In the genomic region with DNA sequence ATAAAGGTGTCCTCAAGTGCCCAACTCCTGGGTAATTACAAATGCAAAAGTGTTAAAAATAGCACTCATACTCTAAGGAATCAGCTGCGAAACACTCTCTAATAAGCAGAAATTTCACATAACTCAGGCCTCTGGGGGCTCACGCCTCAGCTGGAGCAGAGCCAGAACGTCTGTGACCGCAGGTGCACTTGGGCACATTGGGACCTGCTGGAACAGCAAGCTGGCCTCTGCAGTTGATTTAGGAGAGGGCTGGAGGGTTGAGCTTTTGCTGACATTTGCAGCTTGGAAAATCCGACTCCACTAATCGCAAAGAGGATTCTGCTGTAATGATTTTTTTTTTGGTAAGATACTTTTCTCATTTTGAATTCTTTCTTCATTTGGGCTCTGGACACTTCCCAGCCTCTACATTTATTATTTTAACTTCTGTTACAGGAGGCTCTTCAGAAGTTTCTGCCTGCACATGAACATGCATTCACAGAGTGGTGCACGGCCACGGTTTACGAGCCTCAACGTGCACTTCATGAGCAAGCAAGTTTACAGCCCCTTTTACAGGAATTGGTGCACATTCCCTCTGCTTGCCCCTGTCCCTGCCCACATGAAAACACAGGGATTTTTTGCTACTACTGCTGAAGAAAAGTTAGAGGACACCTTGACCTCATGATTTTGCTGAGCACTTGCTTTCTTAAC, we compare ENCODE assay signal across 11 cellular contexts. TPM values are rescaled to one million over a fixed set of nuclear protein-coding genes. Genes with fewer than 3 reads are reported as not detected.
DNase-seq lines count a peak whose midpoint lies in the region; ATAC-seq and TF ChIP-seq lines count a peak whose summit lies in the region.
"Had no signal": no experiment of that assay in that cellular context is flagged by ENCODE, and none has a peak within 500 bp of the region (broad histone marks: within the 10 kb centered on the region; RNA-seq: fewer than 3 reads in every experiment).

No MANE protein-coding gene starts in this region.

- H3K36me3 ChIP-seq in subcutaneous abdominal adipose tissue (ENCODE audit: control insufficient read depth in 5 of 5, insufficient read depth in 5 of 5, low read length in 5 of 5) (no peaks in the 10 kb centered on the region), aorta (ENCODE audit: control insufficient read depth in 1 of 2, insufficient read depth in 2 of 2, low read length in 1 of 2) (no peaks in the 10 kb centered on the region)

- no peak for ATAC-seq in aorta (ENCODE audit: low FRiP score)
- ATAC-seq: A549 had no signal

- intact Hi-C loops in aorta (cut with DNase I) = loop anchor here in 1 of 2 donors (10.0 kb wide), 1 partner anchor 48 kb away; a partner anchor contains a TSS

- H3K27ac ChIP-seq in subcutaneous abdominal adipose tissue (ENCODE audit: low read depth, low read length) (peak overlapping the region; percentile 77), aorta (ENCODE audit: low read depth in 1 of 2, low read length in 2 of 2) (peak overlapping the region in 1 of 2 donors; percentile 79), coronary artery (no peak overlapping the region)
- H3K27ac ChIP-seq: A549 had no signal

- H3K4me3 ChIP-seq in epithelial cell of esophagus (ENCODE audit: low read length) = no peak overlapping the region
- peak overlapping the region in 2 of 5 donors; percentile 17 to 44 for H3K4me3 ChIP-seq in subcutaneous abdominal adipose tissue (ENCODE audit: low read depth in 1 of 5, low read length in 5 of 5)
- no peak overlapping the region for H3K4me3 ChIP-seq in aorta (ENCODE audit: low read length in 2 of 2)
- no peak overlapping the region for H3K4me3 ChIP-seq in coronary artery
- H3K4me3 ChIP-seq: A549 had no signal

- H3K9ac ChIP-seq in subcutaneous abdominal adipose tissue (ENCODE audit: low read length in 5 of 5) = peak overlapping the region in 1 of 5 donors; percentile 70

- no peak for TF ChIP-seq CTCF in epithelial cell of esophagus (IDR thresholded peaks at IDR 0.05; ENCODE audit: insufficient read depth, low read depth, low read length, missing control alignments)
- TF ChIP-seq CTCF in coronary artery (IDR thresholded peaks at IDR 0.05) = no peak

- H3K9me3 ChIP-seq in subcutaneous abdominal adipose tissue (ENCODE audit: control insufficient read depth in 5 of 5, low read length in 5 of 5) = no peaks in the 10 kb centered on the region
- H3K9me3 ChIP-seq in aorta (ENCODE audit: control insufficient read depth, low read length) = no peaks in the 10 kb centered on the region
- H3K9me3 ChIP-seq: A549 had no signal

- H3K4me1 ChIP-seq in subcutaneous abdominal adipose tissue (ENCODE audit: control insufficient read depth in 5 of 5, insufficient read depth in 5 of 5, low read length in 5 of 5) (peaks cover 12 to 49% (median 39%) of the 10 kb centered on the region in 5 donors), aorta (ENCODE audit: control insufficient read depth in 1 of 2, insufficient read depth in 2 of 2, low read length in 2 of 2) (peaks cover 0 to 2% of the 10 kb centered on the region in 2 donors)

- 4 to 11% methylated on average over 10 of the region's 10 CpGs for WGBS in aorta, 2 donors

- DNase-seq in NCI-H1436 (lab: John Stamatoyannopoulos, UW) (peak; percentile 13), NCI-H1436 treated with DMSO at 0.1 percent for 48 hours (lab: John Stamatoyannopoulos, UW) (no peak), NCI-H2227 treated with DMSO at 0.1 percent for 48 hours (lab: John Stamatoyannopoulos, UW) (peak; percentile 36), epithelial cell of esophagus (ENCODE audit: low read depth) (peak; percentile 62), aorta (no peak), epidermal melanocyte (ENCODE audit: insufficient read length, low spot score) (no peak), coronary artery (ENCODE audit: low spot score) (no peak)
- DNase-seq: NCI-H187 treated with DMSO at 0.1 percent for 48 hours, nucleus accumbens had no signal

- H3K27me3 ChIP-seq in subcutaneous abdominal adipose tissue (ENCODE audit: control insufficient read depth in 5 of 5, insufficient read depth in 4 of 5, low read length in 5 of 5) (no peaks in the 10 kb centered on the region), aorta (ENCODE audit: control insufficient read depth in 1 of 2, insufficient read depth in 2 of 2, low read length in 1 of 2) (no peaks in the 10 kb centered on the region)

RNA-seq across cellular contexts. Expression of a gene that starts 4.1 kb away (rescaled TPM):
- 10 to 100 TPM; 49.6 to 67.1 TPM for total RNA-seq in aorta
- 1 to 10 TPM; 6.1 to 8.0 TPM for polyA plus RNA-seq in aorta

RNA-seq across cellular contexts. Expression of a gene that starts 50.4 kb away (rescaled TPM):
- 10 to 100 TPM; 34.9 to 37.6 TPM for total RNA-seq in aorta
- 10 to 100 TPM; 15.7 to 18.3 TPM for polyA plus RNA-seq in aorta

RNA-seq across cellular contexts. Expression of a gene that starts 50.5 kb away (rescaled TPM):
- total RNA-seq in aorta = 10 to 100 TPM; 73.2 to 77.3 TPM
- 10 to 100 TPM; 53.3 to 53.8 TPM for polyA plus RNA-seq in aorta

Comparison
In these comparisons a context has a peak if more than half of its experiments do, and no peak if none do; other contexts are left out.
1. DNase-seq: peak in NCI-H1436 (single experiment), NCI-H2227 treated with DMSO at 0.1 percent for 48 hours (single experiment) and epithelial cell of esophagus (single experiment); none in NCI-H1436 treated with DMSO at 0.1 percent for 48 hours (single experiment), aorta (0 of 2), epidermal melanocyte (single experiment) and coronary artery (single experiment).